8 cellular contexts compared by ENCODE assay signal in the genomic region with DNA sequence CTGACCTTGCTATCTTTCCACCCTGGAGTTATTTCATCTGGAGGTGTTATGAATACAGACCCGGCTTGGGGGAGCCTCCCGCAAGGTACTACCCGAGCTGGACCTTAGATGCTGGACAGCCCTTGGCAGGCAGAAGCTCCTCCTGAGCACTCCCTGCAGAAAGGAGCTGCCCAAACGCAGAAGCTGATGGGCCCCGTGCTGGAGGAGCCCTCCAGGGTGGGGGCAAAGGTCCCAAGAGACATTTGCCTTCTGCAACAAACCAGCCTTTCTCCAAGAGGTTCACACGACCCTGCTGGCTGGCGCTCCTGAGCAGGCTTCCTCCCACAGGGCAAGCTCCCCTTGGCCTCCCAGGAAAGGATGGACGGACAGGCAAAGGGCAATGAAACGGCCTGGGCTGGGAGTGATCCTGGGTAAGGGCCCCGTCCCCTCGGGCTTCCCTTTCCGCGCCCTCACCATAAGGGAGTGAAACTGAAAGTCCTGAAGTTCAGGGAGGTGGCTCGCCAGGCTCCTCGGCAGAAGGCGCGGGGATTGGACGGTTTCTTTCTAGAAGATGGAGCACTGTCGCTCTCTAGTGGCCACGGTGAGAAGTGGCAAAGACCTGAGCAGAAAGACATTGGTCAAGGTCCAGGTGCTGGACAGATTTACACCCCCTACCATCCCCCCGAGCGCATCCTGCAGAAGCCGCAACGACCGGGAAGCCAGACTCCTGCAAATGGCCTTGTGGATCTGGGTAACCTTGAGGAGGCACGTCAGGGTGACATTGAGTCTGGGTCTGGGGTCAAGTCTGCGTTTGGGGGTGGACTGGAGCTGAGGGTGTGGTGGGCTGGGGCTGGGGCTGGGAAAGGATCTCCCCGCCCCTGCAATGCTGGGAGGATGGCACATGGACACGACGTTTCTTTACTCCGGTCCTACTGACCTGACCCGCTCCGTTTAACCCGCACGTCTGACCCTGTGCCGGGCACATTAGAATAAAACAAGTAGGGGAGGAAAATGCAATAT. TPM values are rescaled to one million over a fixed set of nuclear protein-coding genes. Genes with fewer than 3 reads are reported as not detected.
DNase-seq lines count a peak whose midpoint lies in the region; ATAC-seq and TF ChIP-seq lines count a peak whose summit lies in the region.

No MANE protein-coding gene starts in this region.

- H3K36me3 Mint-ChIP-seq in activated CD8-positive, alpha-beta T cell treated with anti-CD3 and anti-CD28 coated beads for 36 hours (ENCODE audit: low read depth) = no peaks in the 10 kb centered on the region

- H3K4me3 Mint-ChIP-seq in activated CD8-positive, alpha-beta T cell treated with anti-CD3 and anti-CD28 coated beads for 36 hours = peak overlapping the region; percentile 78

- H3K27me3 Mint-ChIP-seq in activated CD8-positive, alpha-beta T cell treated with anti-CD3 and anti-CD28 coated beads for 36 hours = peaks cover 15% of the 10 kb centered on the region

- H3K9me3 Mint-ChIP-seq in activated CD8-positive, alpha-beta T cell treated with anti-CD3 and anti-CD28 coated beads for 36 hours = no peaks in the 10 kb centered on the region

- peaks cover 19% of the 10 kb centered on the region for H3K4me1 Mint-ChIP-seq in activated CD8-positive, alpha-beta T cell treated with anti-CD3 and anti-CD28 coated beads for 36 hours (ENCODE audit: low read depth)

- CTCF ChIA-PET in BJ (lab: Yijun Ruan, JAX) = interaction anchor here (0.5 to 11.6 kb wide), 52 partner anchors 9 to 1214 kb away, joined by 3 to 284 read pairs (median 4); partner anchors contain the start of gene NEURL1B
- CTCF ChIA-PET in activated CD8-positive, alpha-beta T cell treated with anti-CD3 and anti-CD28 coated beads for 36 hours (lab: Charles Lee) = interaction anchor here (0.6 to 4.3 kb wide), 41 partner anchors 8 to 690 kb away, joined by 3 to 65 read pairs (median 3); partner anchors contain the start of gene RPL26L1

- TF ChIP-seq CTCF in BJ (IDR thresholded peaks at IDR 0.05; ENCODE audit: insufficient read depth, low read depth, low read length) = peak; percentile 92
- peak; percentile 90 for TF ChIP-seq CTCF in activated CD8-positive, alpha-beta T cell treated with anti-CD3 and anti-CD28 coated beads for 36 hours (IDR thresholded peaks at IDR 0.05)

- intact Hi-C loops in activated CD8-positive, alpha-beta T cell treated with anti-CD3 and anti-CD28 coated beads for 36 hours (cut with micrococcal nuclease) = loop anchor here (2.0 to 5.0 kb wide), 2 partner anchors 219 to 235 kb away; no protein-coding TSS in a partner anchor

- peak overlapping the region; percentile 66 for H3K4me3 ChIP-seq in BJ (ENCODE audit: low read depth, low read length)

- peaks cover 16% of the 10 kb centered on the region for H3K27me3 ChIP-seq in BJ (ENCODE audit: control insufficient read depth, insufficient read depth, low read length)

- no peaks in the 10 kb centered on the region for H3K36me3 ChIP-seq in BJ (ENCODE audit: control insufficient read depth, insufficient read depth, low read length)

- DNase-seq in BJ (ENCODE audit: low read depth) (no peak), GM19238 (ENCODE audit: insufficient read length, low spot score) (peak; percentile 85), NCI-H82 treated with DMSO at 0.1 percent for 48 hours (lab: John Stamatoyannopoulos, UW; ENCODE audit: unreplicated experiment) (peak; percentile 54), lung microvascular endothelial cell (ENCODE audit: low read depth in 2 of 2) (peak; percentile 83 to 85)
- DNase-seq in activated CD8-positive, alpha-beta T cell treated with anti-CD3 and anti-CD28 coated beads for 36 hours = peak; percentile 89
- DNase-seq in effector CD4-positive, alpha-beta T cell = peak; percentile 76
- peak; percentile 61 to 74 (median 71) for DNase-seq in stimulated activated CD4-positive, alpha-beta T cell treated with anti-CD3 and anti-CD28 coated beads, TNF-alpha, amount 100 ng/mL, for 4 hours (ENCODE audit: low read depth in 3 of 3)

- peak; percentile 70 for ATAC-seq in HG03521 (IDR thresholded peaks at IDR 0.05; ENCODE audit: unreplicated experiment)
- peak; percentile 97 for ATAC-seq in activated CD8-positive, alpha-beta T cell treated with anti-CD3 and anti-CD28 coated beads for 36 hours

- POLR2A ChIA-PET in BJ (lab: Charles Lee) = interaction anchor here (0.6 kb wide), 1 partner anchor 690 kb away, joined by 3 read pairs; no protein-coding TSS in a partner anchor
- POLR2A ChIA-PET in activated CD8-positive, alpha-beta T cell treated with anti-CD3 and anti-CD28 coated beads for 36 hours (lab: Charles Lee) = interaction anchor here (0.6 to 1.2 kb wide), 4 partner anchors 9 to 494 kb away, joined by 3 read pairs; no protein-coding TSS in a partner anchor

- H3K27ac Mint-ChIP-seq in activated CD8-positive, alpha-beta T cell treated with anti-CD3 and anti-CD28 coated beads for 36 hours = peak overlapping the region; percentile 80

RNA-seq across cellular contexts. Expression of gene NEURL1B, which starts 56.4 kb away (rescaled TPM):
- polyA plus RNA-seq in BJ (2011; rRNA removed) = 1.5 and 2.3 TPM in 2 replicates
- 2.9 and 4.8 TPM in 2 replicates for polyA minus RNA-seq in BJ (2011; rRNA and poly(A)+ RNA removed)
- under 1 TPM; 0.18 to 0.22 TPM for total RNA-seq in activated CD8-positive, alpha-beta T cell treated with anti-CD3 and anti-CD28 coated beads for 36 hours
- total RNA-seq in lung microvascular endothelial cell = 0.40 and 0.65 TPM in 2 replicates
